1 cellular context compared by ENCODE assay signal in the genomic region with DNA sequence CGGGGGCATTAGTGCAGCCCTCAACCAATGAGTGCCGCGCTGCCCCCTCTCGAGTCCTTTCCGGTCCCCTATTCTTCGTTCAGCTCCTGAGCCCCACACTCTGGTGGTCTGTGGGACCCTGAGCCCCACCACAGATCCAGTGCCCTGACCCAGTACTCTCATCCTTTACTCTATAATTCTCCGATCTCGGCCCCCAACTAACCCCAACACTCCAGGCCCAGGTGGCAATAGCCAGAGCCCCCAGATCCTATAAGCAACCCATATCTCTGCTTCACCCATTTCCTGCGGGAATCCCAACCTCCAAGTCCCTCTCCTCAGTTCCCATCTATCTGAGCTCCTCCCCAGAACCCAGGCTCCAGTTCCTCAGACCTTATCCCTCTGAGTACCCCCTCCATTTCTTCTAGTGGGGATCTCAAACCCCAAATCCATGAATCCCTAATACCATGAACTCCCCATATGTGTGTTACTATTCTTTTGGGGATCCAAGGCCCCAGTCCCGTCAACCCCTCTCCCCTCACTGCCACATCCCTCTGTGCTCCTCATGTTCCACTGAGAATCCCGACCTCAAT.
TF ChIP-seq lines count a peak whose summit lies in the region.

No MANE protein-coding gene starts in this region.

TF ChIP-seq in HepG2, 621 proteins besides CTCF, POLR2A, EP300 and RAD21 (continued from another document):
- TF ChIP-seq, protein P1, sequence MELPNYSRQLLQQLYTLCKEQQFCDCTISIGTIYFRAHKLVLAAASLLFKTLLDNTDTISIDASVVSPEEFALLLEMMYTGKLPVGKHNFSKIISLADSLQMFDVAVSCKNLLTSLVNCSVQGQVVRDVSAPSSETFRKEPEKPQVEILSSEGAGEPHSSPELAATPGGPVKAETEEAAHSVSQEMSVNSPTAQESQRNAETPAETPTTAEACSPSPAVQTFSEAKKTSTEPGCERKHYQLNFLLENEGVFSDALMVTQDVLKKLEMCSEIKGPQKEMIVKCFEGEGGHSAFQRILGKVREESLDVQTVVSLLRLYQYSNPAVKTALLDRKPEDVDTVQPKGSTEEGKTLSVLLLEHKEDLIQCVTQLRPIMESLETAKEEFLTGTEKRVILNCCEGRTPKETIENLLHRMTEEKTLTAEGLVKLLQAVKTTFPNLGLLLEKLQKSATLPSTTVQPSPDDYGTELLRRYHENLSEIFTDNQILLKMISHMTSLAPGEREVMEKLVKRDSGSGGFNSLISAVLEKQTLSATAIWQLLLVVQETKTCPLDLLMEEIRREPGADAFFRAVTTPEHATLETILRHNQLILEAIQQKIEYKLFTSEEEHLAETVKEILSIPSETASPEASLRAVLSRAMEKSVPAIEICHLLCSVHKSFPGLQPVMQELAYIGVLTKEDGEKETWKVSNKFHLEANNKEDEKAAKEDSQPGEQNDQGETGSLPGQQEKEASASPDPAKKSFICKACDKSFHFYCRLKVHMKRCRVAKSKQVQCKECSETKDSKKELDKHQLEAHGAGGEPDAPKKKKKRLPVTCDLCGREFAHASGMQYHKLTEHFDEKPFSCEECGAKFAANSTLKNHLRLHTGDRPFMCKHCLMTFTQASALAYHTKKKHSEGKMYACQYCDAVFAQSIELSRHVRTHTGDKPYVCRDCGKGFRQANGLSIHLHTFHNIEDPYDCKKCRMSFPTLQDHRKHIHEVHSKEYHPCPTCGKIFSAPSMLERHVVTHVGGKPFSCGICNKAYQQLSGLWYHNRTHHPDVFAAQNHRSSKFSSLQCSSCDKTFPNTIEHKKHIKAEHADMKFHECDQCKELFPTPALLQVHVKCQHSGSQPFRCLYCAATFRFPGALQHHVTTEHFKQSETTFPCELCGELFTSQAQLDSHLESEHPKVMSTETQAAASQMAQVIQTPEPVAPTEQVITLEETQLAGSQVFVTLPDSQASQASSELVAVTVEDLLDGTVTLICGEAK (IDR thresholded peaks at IDR 0.05): no peak
- TF ChIP-seq, protein P1 (CRISPR knock-in tag; IDR thresholded peaks at IDR 0.05): 0 out of 2 replicates have a peak, but pooled peaks have one; percentile 26
- no peak for TF ChIP-seq ZFY (CRISPR knock-in tag; IDR thresholded peaks at IDR 0.05)
- TF ChIP-seq, protein P2, sequence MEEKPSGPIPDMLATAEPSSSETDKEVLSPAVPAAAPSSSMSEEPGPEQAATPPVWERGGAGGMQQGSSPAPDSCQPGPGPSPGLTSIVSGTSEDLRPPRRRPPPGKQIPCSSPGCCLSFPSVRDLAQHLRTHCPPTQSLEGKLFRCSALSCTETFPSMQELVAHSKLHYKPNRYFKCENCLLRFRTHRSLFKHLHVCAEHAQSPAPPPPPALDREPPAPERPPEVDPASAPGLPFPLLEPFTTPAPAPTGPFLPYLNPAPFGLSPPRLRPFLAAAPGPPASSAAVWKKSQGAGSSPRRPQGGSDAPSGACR (CRISPR knock-in tag; IDR thresholded peaks at IDR 0.05): no peak
- no peak for TF ChIP-seq ZSCAN20 (CRISPR knock-in tag; IDR thresholded peaks at IDR 0.05; ENCODE audit: borderline replicate concordance)
- TF ChIP-seq, protein P3, sequence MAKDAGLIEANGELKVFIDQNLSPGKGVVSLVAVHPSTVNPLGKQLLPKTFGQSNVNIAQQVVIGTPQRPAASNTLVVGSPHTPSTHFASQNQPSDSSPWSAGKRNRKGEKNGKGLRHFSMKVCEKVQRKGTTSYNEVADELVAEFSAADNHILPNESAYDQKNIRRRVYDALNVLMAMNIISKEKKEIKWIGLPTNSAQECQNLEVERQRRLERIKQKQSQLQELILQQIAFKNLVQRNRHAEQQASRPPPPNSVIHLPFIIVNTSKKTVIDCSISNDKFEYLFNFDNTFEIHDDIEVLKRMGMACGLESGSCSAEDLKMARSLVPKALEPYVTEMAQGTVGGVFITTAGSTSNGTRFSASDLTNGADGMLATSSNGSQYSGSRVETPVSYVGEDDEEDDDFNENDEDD (CRISPR knock-in tag; IDR thresholded peaks at IDR 0.05; ENCODE audit: borderline replicate concordance): no peak
- peak; percentile 9; the same call in 1 of the 2 replicates for TF ChIP-seq TAF1 (CRISPR knock-in tag; IDR thresholded peaks at IDR 0.05)
- peak; percentile 53 for TF ChIP-seq TBX2 (CRISPR knock-in tag; IDR thresholded peaks at IDR 0.05; ENCODE audit: borderline replicate concordance)
- TF ChIP-seq SNRNP70 (IDR thresholded peaks at IDR 0.05; ENCODE audit: low read depth, low read length): no peak
- TF ChIP-seq PHF20 (CRISPR knock-in tag; IDR thresholded peaks at IDR 0.05): peak; percentile 67
